In the genomic region with DNA sequence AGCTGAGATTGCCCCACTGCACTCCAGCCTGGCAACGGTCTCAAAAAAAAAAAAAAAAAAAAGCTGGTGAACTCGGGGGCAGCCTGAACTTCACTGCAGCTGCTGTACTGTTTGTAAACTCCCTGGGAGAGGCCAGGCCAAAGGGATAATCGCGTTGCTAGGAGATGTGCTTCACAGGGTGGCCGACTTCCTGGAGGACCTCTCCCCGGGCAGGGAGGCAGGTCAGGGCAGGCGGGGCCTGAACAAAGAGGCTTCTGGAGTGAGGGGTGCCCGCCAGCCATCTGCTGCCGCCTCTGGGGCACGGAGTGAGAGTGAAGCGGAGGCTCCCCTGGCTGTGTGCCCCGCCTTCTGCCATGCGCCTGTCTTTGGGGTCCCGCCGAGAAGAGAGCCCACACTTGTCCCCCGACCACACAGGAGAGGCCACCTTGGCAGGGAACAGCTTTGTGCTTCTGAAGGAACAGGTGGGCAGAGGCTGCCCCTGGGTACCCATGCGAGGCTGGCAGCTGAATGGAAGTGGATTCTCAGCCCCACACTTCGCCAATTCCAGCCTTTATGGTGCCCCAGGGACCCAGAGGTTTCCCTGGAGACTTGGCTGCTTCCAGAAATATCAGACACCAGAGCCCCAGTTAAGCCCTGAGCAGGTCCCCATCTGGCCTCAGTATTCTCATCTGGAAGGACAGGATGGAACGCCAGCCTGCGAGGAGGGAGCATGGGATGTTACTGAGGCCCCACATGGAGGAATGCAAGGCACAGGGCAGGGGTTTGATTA, we compare ENCODE assay signal across 8 cellular contexts. TPM values are rescaled to one million over a fixed set of nuclear protein-coding genes. Genes with fewer than 3 reads are reported as not detected.
DNase-seq lines count a peak whose midpoint lies in the region; ATAC-seq and TF ChIP-seq lines count a peak whose summit lies in the region.

No MANE protein-coding gene starts in this region.

- no peak overlapping the region for H3K4me3 Mint-ChIP-seq in type B pancreatic cell
- H3K4me3 Mint-ChIP-seq in Caco-2 (ENCODE audit: unreplicated experiment), result no peak overlapping the region

- intact Hi-C loops in Caco-2 (cut with micrococcal nuclease; ENCODE audit: unreplicated experiment), result no loop called here

- H3K27ac Mint-ChIP-seq in type B pancreatic cell (peak overlapping the region; percentile 78), Caco-2 (ENCODE audit: unreplicated experiment) (no peak overlapping the region)

- H3K4me1 Mint-ChIP-seq in type B pancreatic cell (ENCODE audit: unreplicated experiment), result peaks cover 34% of the 10 kb centered on the region
- no peaks in the 10 kb centered on the region for H3K4me1 Mint-ChIP-seq in Caco-2 (ENCODE audit: low read depth, unreplicated experiment)

- H3K4me1 ChIP-seq in Caco-2, result no peaks in the 10 kb centered on the region

- H3K4me3 ChIP-seq in Caco-2 (ENCODE audit: low read depth, low read length), result no peak overlapping the region

- H3K27me3 Mint-ChIP-seq in type B pancreatic cell, result no peaks in the 10 kb centered on the region
- no peaks in the 10 kb centered on the region for H3K27me3 Mint-ChIP-seq in Caco-2 (ENCODE audit: insufficient read depth, unreplicated experiment)

- H3K9me3 Mint-ChIP-seq in type B pancreatic cell (no peaks in the 10 kb centered on the region), Caco-2 (ENCODE audit: unreplicated experiment) (no peaks in the 10 kb centered on the region)

- ATAC-seq in HG02970 (IDR thresholded peaks at IDR 0.05; ENCODE audit: low FRiP score, unreplicated experiment) (no peak), GM18867 (IDR thresholded peaks at IDR 0.05; ENCODE audit: unreplicated experiment) (no peak)

- no peaks in the 10 kb centered on the region for H3K36me3 ChIP-seq in Caco-2 (ENCODE audit: control insufficient read depth, insufficient read depth, low read length)

- CTCF ChIA-PET in Caco-2 (lab: Charles Lee), result interaction anchor here (0.6 kb wide), 1 partner anchor 96 kb away, joined by 3 read pairs; no protein-coding TSS in a partner anchor

- POLR2A ChIA-PET in Caco-2 (lab: Charles Lee), result no interaction called here

- BruUV-seq in Caco-2 (replicated peaks; lab: Mats Ljungman, UMichigan), result no TSS peak

- H3K27me3 ChIP-seq in Caco-2 (replicated peaks; ENCODE audit: control insufficient read depth, insufficient read depth, low read length), result no peaks in the 10 kb centered on the region

- H3K36me3 Mint-ChIP-seq in type B pancreatic cell (peaks cover 16% of the 10 kb centered on the region), Caco-2 (ENCODE audit: insufficient read depth, unreplicated experiment) (peaks cover 16% of the 10 kb centered on the region)

- peak; percentile 82 for DNase-seq in NCI-H146 treated with DMSO at 0.1 percent for 48 hours (lab: John Stamatoyannopoulos, UW; ENCODE audit: unreplicated experiment)
- DNase-seq in anterior cingulate cortex (lab: John Stamatoyannopoulos, UW), result peak in 39 of 58 donors; percentile 19 to 81 (median 50)
- peak; percentile 91 for DNase-seq in left kidney (ENCODE audit: low read depth, low spot score)
- no peak for DNase-seq in type B pancreatic cell (ENCODE audit: extremely low spot score, unreplicated experiment)
- DNase-seq in activated CD4-positive, alpha-beta T cell treated with anti-CD3 and anti-CD28 coated beads, Interleukin-2, amount 50 U/mL, for 48 hours, result no peak
- DNase-seq in Caco-2, result no peak

- TF ChIP-seq CTCF in type B pancreatic cell (conservative IDR thresholded peaks at IDR 0.05) (no peak), Caco-2 (IDR thresholded peaks at IDR 0.05; ENCODE audit: insufficient read depth in 1 of 2, low read depth in 1 of 2, low read length in 1 of 2, severe bottlenecking in 1 of 2, unreplicated experiment in 1 of 2) (no peak)

- no peaks in the 10 kb centered on the region for H3K9me3 ChIP-seq in Caco-2

RNA-seq across cellular contexts. Expression of a gene that starts 29.6 kb away (rescaled TPM):
- total RNA-seq in type B pancreatic cell (ENCODE audit: low replicate concordance) (66.7 and 83.3 TPM in 2 replicates), Caco-2 (2022) (52.4 and 53.3 TPM in 2 replicates)

RNA-seq across cellular contexts. Expression of a gene that starts 41.4 kb away (rescaled TPM):
- total RNA-seq in type B pancreatic cell (ENCODE audit: low replicate concordance) (14.6 and 60.9 TPM in 2 replicates), Caco-2 (2022) (6.8 and 9.0 TPM in 2 replicates)

Comparison
In these comparisons a context has a peak if more than half of its experiments do, and no peak if none do; other contexts are left out.
1. DNase-seq: peak in NCI-H146 treated with DMSO at 0.1 percent for 48 hours (single experiment), anterior cingulate cortex (39 of 58) and left kidney (single experiment); none in type B pancreatic cell (single experiment), activated CD4-positive, alpha-beta T cell treated with anti-CD3 and anti-CD28 coated beads, Interleukin-2, amount 50 U/mL, for 48 hours (0 of 2) and Caco-2 (0 of 2).